27 cellular contexts compared by ENCODE assay signal in genomic region chr18:24090876-24091275, GRCh38.
"Had no signal": no experiment of that assay in that cellular context is flagged by ENCODE, and none has a peak within 500 bp of the region (broad histone marks: within the 10 kb centered on the region; RNA-seq: fewer than 3 reads in every experiment).

No MANE protein-coding gene starts in this region.

- H3K4me1 ChIP-seq: neural progenitor cell, parathyroid adenoma, stomach, thyroid gland, upper lobe of left lung, vagina had no signal

- H3K4me3 ChIP-seq: neural progenitor cell, ovary, psoas muscle, right lobe of liver, sigmoid colon, stomach, thoracic aorta, thyroid gland, tibial nerve, upper lobe of left lung, vagina had no signal

- H3K27me3 Mint-ChIP-seq: progenitor cell of endocrine pancreas; stimulated activated naive B cell treated with anti-CD40 and anti-IgM and Interleukin-4, amounts not matched to agents 10 μg/mL and 1 μg/mL and 100 μg/mL, for 72 hours; stimulated activated naive CD8-positive, alpha-beta T cell treated with anti-CD3 and anti-CD28 coated beads, Interleukin-15, Interleukin-2, amounts not matched to agents 100 ng/mL and 50 ng/mL, for 24 hours had no signal

- H2AFZ ChIP-seq: neural progenitor cell, parathyroid adenoma had no signal

- FAIRE-seq: small intestine, urothelium cell line had no signal

- DNase-seq: occipital lobe; ovary; psoas muscle; right cardiac atrium; right lobe of liver; sigmoid colon; small intestine; stimulated activated CD4-positive, alpha-beta T cell treated with anti-CD3 and anti-CD28 coated beads, Interleukin-15, amount 100 ng/mL, for 24 hours; stimulated activated CD4-positive, alpha-beta T cell treated with anti-CD3 and anti-CD28 coated beads, Interleukin-2, amount 100 ng/mL, for 24 hours; stimulated activated CD4-positive, alpha-beta T cell treated with anti-CD3 and anti-CD28 coated beads, Interleukin-2, amount 100 ng/mL, for 48 hours; stimulated activated CD4-positive, alpha-beta T cell treated with anti-CD3 and anti-CD28 coated beads, Interleukin-4, amount 100 ng/mL, for 24 hours; stimulated activated naive B cell treated with anti-CD40 and anti-IgM and Interleukin-4, amounts not matched to agents 10 μg/mL and 1 μg/mL and 100 μg/mL, for 72 hours; stimulated activated naive CD4-positive, alpha-beta T cell treated with Interleukin-2 at 50 U/mL for 16 hours; stomach; thyroid gland; trophoblast cell; upper lobe of left lung had no signal

- H3K79me2 ChIP-seq: parathyroid adenoma had no signal

- H3K27ac Mint-ChIP-seq: nephron; neural progenitor cell; progenitor cell of endocrine pancreas; stimulated activated naive B cell treated with anti-CD40 and anti-IgM and Interleukin-4, amounts not matched to agents 10 μg/mL and 1 μg/mL and 100 μg/mL, for 72 hours; stimulated activated naive CD8-positive, alpha-beta T cell treated with anti-CD3 and anti-CD28 coated beads, Interleukin-15, Interleukin-2, amounts not matched to agents 100 ng/mL and 50 ng/mL, for 24 hours had no signal

- H3K36me3 ChIP-seq: neural progenitor cell, ovary, thoracic aorta, thyroid gland, upper lobe of left lung had no signal

- ATAC-seq: psoas muscle; right cardiac atrium; right lobe of liver; stimulated activated effector memory CD8-positive, alpha-beta T cell treated with anti-CD3 and anti-CD28 coated beads, Interleukin-12 subunit alpha, Interleukin-12 subunit beta, amount 100 ng/mL, for 72 hours; stimulated activated naive B cell treated with anti-CD40 and anti-IgM and Interleukin-4, amounts not matched to agents 10 μg/mL and 1 μg/mL and 100 μg/mL, for 72 hours had no signal

- H3K9me3 Mint-ChIP-seq: neural progenitor cell; stimulated activated effector memory CD8-positive, alpha-beta T cell treated with anti-CD3 and anti-CD28 coated beads, Interleukin-12 subunit alpha, Interleukin-12 subunit beta, amount 100 ng/mL, for 72 hours; stimulated activated naive CD8-positive, alpha-beta T cell treated with anti-CD3 and anti-CD28 coated beads, Interleukin-15, Interleukin-2, amounts not matched to agents 100 ng/mL and 50 ng/mL, for 24 hours had no signal

- H3K9me3 ChIP-seq: ovary, psoas muscle, right lobe of liver, sigmoid colon, stomach, thoracic aorta, thyroid gland, tibial nerve, upper lobe of left lung, vagina had no signal

- H3K27ac ChIP-seq: neural progenitor cell, ovary, parathyroid adenoma, psoas muscle, right lobe of liver, sigmoid colon, stomach, thoracic aorta, thyroid gland, tibial nerve, upper lobe of left lung, vagina had no signal

- H3K4me2 ChIP-seq: neural progenitor cell had no signal

- H3K27me3 ChIP-seq: neural progenitor cell, ovary, right lobe of liver, sigmoid colon, stomach, thyroid gland, tibial nerve, upper lobe of left lung, vagina had no signal

- H3K9ac ChIP-seq: neural progenitor cell, parathyroid adenoma had no signal

- H3K4me3 Mint-ChIP-seq: nephron; neural progenitor cell; stimulated activated effector memory CD8-positive, alpha-beta T cell treated with anti-CD3 and anti-CD28 coated beads, Interleukin-12 subunit alpha, Interleukin-12 subunit beta, amount 100 ng/mL, for 72 hours; stimulated activated naive B cell treated with anti-CD40 and anti-IgM and Interleukin-4, amounts not matched to agents 10 μg/mL and 1 μg/mL and 100 μg/mL, for 72 hours; stimulated activated naive CD8-positive, alpha-beta T cell treated with anti-CD3 and anti-CD28 coated beads, Interleukin-15, Interleukin-2, amounts not matched to agents 100 ng/mL and 50 ng/mL, for 24 hours had no signal
